Comparison of ENCODE assay signal across 9 cellular contexts in the genomic region with DNA sequence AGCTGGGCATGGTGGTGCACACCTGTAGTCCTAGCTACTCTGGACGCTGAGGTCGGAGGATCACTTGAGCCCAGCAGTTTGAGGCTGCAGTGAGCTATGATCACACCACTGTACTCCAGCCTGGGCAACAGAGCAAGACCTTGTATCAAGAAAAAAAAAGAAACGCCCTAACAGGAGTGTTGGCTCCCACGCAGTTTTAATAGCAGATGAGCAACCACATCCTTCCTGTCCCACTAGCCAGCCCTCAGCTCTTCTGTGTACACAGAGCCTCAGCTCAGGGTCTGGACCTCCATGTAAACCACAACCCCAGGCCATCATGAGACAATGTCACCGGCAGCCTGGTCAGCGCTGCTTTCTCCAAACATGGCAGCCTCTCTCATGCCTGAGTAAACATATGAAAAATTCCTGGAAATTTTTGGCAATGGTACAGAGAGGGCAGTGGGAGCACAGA.
DNase-seq lines count a peak whose midpoint lies in the region; ATAC-seq, FAIRE-seq and TF ChIP-seq lines count a peak whose summit lies in the region.
"Had no signal": no experiment of that assay in that cellular context is flagged by ENCODE, and none has a peak within 500 bp of the region (broad histone marks: within the 10 kb centered on the region; RNA-seq: fewer than 3 reads in every experiment).

No MANE protein-coding gene starts in this region.

- H3K9me3 ChIP-seq in MG63: no peaks in the 10 kb centered on the region
- H3K9me3 ChIP-seq in GM12878 (replicated peaks; ENCODE audit: control insufficient read depth, insufficient read depth, low read length): peaks cover 2% of the 10 kb centered on the region; the same call in 2 of the 3 replicates
- no peaks in the 10 kb centered on the region for H3K9me3 ChIP-seq in neutrophil
- no peaks in the 10 kb centered on the region for H3K9me3 ChIP-seq in uterus

- H3K4me1 ChIP-seq in GM12878 (ENCODE audit: control insufficient read depth, insufficient read depth, low read length) (peaks cover 70% of the 10 kb centered on the region), neutrophil (ENCODE audit: control insufficient read depth in 1 of 2, insufficient read depth in 1 of 2, low read depth in 1 of 2, low read length in 1 of 2) (peaks cover 48 to 62% of the 10 kb centered on the region in 2 experiments), uterus (no peaks in the 10 kb centered on the region)

- no peaks in the 10 kb centered on the region for H3K9me3 Mint-ChIP-seq in HFFc6

- H3K27ac ChIP-seq in GM12878 (ENCODE audit: control insufficient read depth, insufficient read depth): peak overlapping the region; percentile 81
- peak overlapping the region; percentile 77 for H3K27ac ChIP-seq in neutrophil
- H3K27ac ChIP-seq in uterus: no peak overlapping the region
- H3K27ac ChIP-seq: C4-2B had no signal

- H3K4me1 Mint-ChIP-seq in HFFc6 (ENCODE audit: low read depth): peaks cover 47% of the 10 kb centered on the region

- H3K27me3 Mint-ChIP-seq in HFFc6 (ENCODE audit: insufficient read depth): peaks cover 3% of the 10 kb centered on the region

- CTCF ChIA-PET in GM12878 (lab: Yijun Ruan, JAX): interaction anchor here (0.6 to 2.5 kb wide), 11 partner anchors 8 to 379 kb away, joined by 3 to 17 read pairs (median 4); no protein-coding TSS in a partner anchor

- H3K36me3 ChIP-seq in MG63 (no peaks in the 10 kb centered on the region), GM12878 (ENCODE audit: control insufficient read depth in 2 of 2, insufficient read depth in 2 of 2, low read length in 1 of 2) (peaks cover 13 to 24% of the 10 kb centered on the region in 2 experiments; a peak in 3 of 4 replicates), neutrophil (no peaks in the 10 kb centered on the region), uterus (no peaks in the 10 kb centered on the region)

- TF ChIP-seq CTCF in HFFc6 (IDR thresholded peaks at IDR 0.05) (no peak), GM12878 (IDR thresholded peaks at IDR 0.05 in 2 of 3, conservative IDR thresholded peaks at IDR 0.05 in 1 of 3; ENCODE audit: control insufficient read depth in 2 of 3, extremely low read depth in 1 of 3, insufficient read depth in 1 of 3, low read depth in 3 of 3, low read length in 3 of 3) (no peak), neutrophil (IDR thresholded peaks at IDR 0.05) (no peak), uterus (IDR thresholded peaks at IDR 0.05) (no peak)

- H3K4me3 ChIP-seq in MG63 (no peak overlapping the region), GM12878 (peak overlapping the region; percentile 33), neutrophil (ENCODE audit: low read depth in 1 of 2, low read length in 1 of 2) (peak overlapping the region in 1 of 2 experiments; percentile 1), uterus (no peak overlapping the region)

- no TSS peak for BruUV-seq in GM12878 (replicated peaks; lab: Mats Ljungman, UMichigan)

- FAIRE-seq in GM12878 (lab: Jason Lieb, UNC): peak; percentile 89

- H3K9ac ChIP-seq in GM12878 (ENCODE audit: control insufficient read depth, insufficient read depth, low read length): no peak overlapping the region

- H3K4me3 Mint-ChIP-seq in HFFc6: peak overlapping the region; percentile 36

- POLR2A ChIA-PET in GM12878 (lab: Charles Lee): interaction anchor here (0.5 to 3.0 kb wide), 12 partner anchors 8 to 108 kb away, joined by 3 to 30 read pairs (median 5); partner anchors contain the start of gene PIP4K2A

- TF ChIP-seq EP300 in GM12878 (IDR thresholded peaks at IDR 0.05; ENCODE audit: borderline replicate concordance in 1 of 2, control insufficient read depth in 1 of 2, low read depth in 2 of 2, low read length in 2 of 2): peak; percentile 79 to 89

- H3K27me3 ChIP-seq in MG63 (no peaks in the 10 kb centered on the region), GM12878 (replicated peaks in 1 of 2; ENCODE audit: control insufficient read depth in 2 of 2, insufficient read depth in 2 of 2, low read length in 1 of 2) (no peaks in the 10 kb centered on the region), neutrophil (no peaks in the 10 kb centered on the region), uterus (no peaks in the 10 kb centered on the region)

- TF ChIP-seq POLR2A in GM12878 (IDR thresholded peaks at IDR 0.05; ENCODE audit: low read depth, low read length) (peak; percentile 65), uterus (IDR thresholded peaks at IDR 0.05) (no peak)

- no peak overlapping the region for H2AFZ ChIP-seq in GM12878 (ENCODE audit: control insufficient read depth, low read depth, low read length)

- RAD21 ChIA-PET in GM12878 (lab: Charles Lee; ENCODE audit: unreplicated experiment): interaction anchor here (0.8 to 2.9 kb wide), 23 partner anchors 8 to 383 kb away, joined by 3 to 43 read pairs (median 7); partner anchors contain the start of gene PIP4K2A

- 0 out of 2 replicates have a peak, but pooled peaks have one; percentile 9 for TF ChIP-seq RAD21 in GM12878 (IDR thresholded peaks at IDR 0.05; ENCODE audit: insufficient read depth, low read depth, low read length)

- intact Hi-C loops in GM12878 (cut with micrococcal nuclease; ENCODE audit: unreplicated experiment): loop anchor here (1.0 to 5.0 kb wide), 3 partner anchors 24 to 105 kb away; no protein-coding TSS in a partner anchor
- intact Hi-C loops in uterus (cut with DNase I; ENCODE audit: low total_unique reads): no loop called here

- peak; percentile 14 for DNase-seq in activated T-cell treated with anti-CD3 and anti-CD28 coated beads for 1 hour (ENCODE audit: low read depth)
- DNase-seq in activated T-cell treated with anti-CD3 and anti-CD28 coated beads, Interleukin-2, amount 50 U/mL, for 1 hour: no peak
- DNase-seq in HFFc6: peak; percentile 35
- DNase-seq in MG63: peak; percentile 19
- peak; percentile 93 for DNase-seq in GM12878 (ENCODE audit: low read depth, low spot score)
- DNase-seq in uterus: no peak
- no peak for DNase-seq in GOT3 (lab: John Stamatoyannopoulos, UW)

- SMC1A ChIA-PET in GM12878 (lab: Charles Lee; ENCODE audit: uncharacterized antibody, unreplicated experiment): interaction anchor here (1.0 to 3.1 kb wide), 19 partner anchors 9 to 107 kb away, joined by 3 to 61 read pairs (median 10); no protein-coding TSS in a partner anchor

- H3K4me2 ChIP-seq in GM12878 (ENCODE audit: control insufficient read depth, insufficient read depth): peak overlapping the region; percentile 43

- in situ Hi-C loops in GM12878 (cut with MboI): no loop called here

- WGBS in GM12878 (ENCODE audit: insufficient coverage, insufficient replicate concordance, low lambda C conversion rate, missing lambda C conversion rate): 2% methylated on average over 6 of the region's 6 CpGs

- H3K27ac Mint-ChIP-seq in HFFc6: peak overlapping the region; percentile 81

- H3K79me2 ChIP-seq in GM12878 (ENCODE audit: control insufficient read depth, insufficient read depth, low read length): peaks cover 63% of the 10 kb centered on the region

- H4K20me1 ChIP-seq in GM12878 (ENCODE audit: control insufficient read depth, insufficient read depth): no peaks in the 10 kb centered on the region

- ATAC-seq in GM12878: peak; percentile 88

- peaks cover 53% of the 10 kb centered on the region for H3K36me3 Mint-ChIP-seq in HFFc6 (ENCODE audit: low read depth)

TF ChIP-seq in GM12878, 131 proteins besides CTCF, POLR2A, EP300 and RAD21 (continues in another document):
- TF ChIP-seq BACH1 (IDR thresholded peaks at IDR 0.05; ENCODE audit: borderline replicate concordance) (peak; percentile 63; the same call in 1 of the 2 replicates), CHD2 (IDR thresholded peaks at IDR 0.05; ENCODE audit: borderline replicate concordance, low read depth, low read length) (peak; percentile 36; the same call in 1 of the 2 replicates), SUPT20H (IDR thresholded peaks at IDR 0.05; ENCODE audit: borderline replicate concordance, control insufficient read depth, low read depth, low read length) (no peak), SREBF1 (IDR thresholded peaks at IDR 0.05; ENCODE audit: low read length) (0 out of 2 replicates have a peak, but pooled peaks have one; percentile 12), POLR2AphosphoS5 (IDR thresholded peaks at IDR 0.05; ENCODE audit: low read length) (peak; percentile 61), MEF2B (IDR thresholded peaks at IDR 0.05; ENCODE audit: partially characterized antibody, poor library complexity, severe bottlenecking) (peak; percentile 65), SMAD1 (IDR thresholded peaks at IDR 0.05; ENCODE audit: low read depth, partially characterized antibody) (no peak), ELK1 (IDR thresholded peaks at IDR 0.05; ENCODE audit: low read depth, low read length) (no peak), NBN (IDR thresholded peaks at IDR 0.05) (peak; percentile 97), POLR2AphosphoS2 (IDR thresholded peaks at IDR 0.05; ENCODE audit: low read depth, low read length) (no peak), RAD51 (IDR thresholded peaks at IDR 0.05) (no peak), CBX3 (IDR thresholded peaks at IDR 0.05; ENCODE audit: borderline replicate concordance, low read depth) (no peak), BHLHE40 (IDR thresholded peaks at IDR 0.05; ENCODE audit: borderline replicate concordance in 1 of 2, low read depth in 2 of 2, low read length in 1 of 2) (peak; percentile 44 to 67; a peak in 2 of 4 replicates), SREBF2 (IDR thresholded peaks at IDR 0.05; ENCODE audit: low read length) (no peak)
- TF ChIP-seq, protein P1, sequence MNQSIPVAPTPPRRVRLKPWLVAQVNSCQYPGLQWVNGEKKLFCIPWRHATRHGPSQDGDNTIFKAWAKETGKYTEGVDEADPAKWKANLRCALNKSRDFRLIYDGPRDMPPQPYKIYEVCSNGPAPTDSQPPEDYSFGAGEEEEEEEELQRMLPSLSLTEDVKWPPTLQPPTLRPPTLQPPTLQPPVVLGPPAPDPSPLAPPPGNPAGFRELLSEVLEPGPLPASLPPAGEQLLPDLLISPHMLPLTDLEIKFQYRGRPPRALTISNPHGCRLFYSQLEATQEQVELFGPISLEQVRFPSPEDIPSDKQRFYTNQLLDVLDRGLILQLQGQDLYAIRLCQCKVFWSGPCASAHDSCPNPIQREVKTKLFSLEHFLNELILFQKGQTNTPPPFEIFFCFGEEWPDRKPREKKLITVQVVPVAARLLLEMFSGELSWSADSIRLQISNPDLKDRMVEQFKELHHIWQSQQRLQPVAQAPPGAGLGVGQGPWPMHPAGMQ (IDR thresholded peaks at IDR 0.05; ENCODE audit: borderline replicate concordance): no peak

Comparison
In these comparisons a context has a peak if more than half of its experiments do, and no peak if none do; other contexts are left out.
1. DNase-seq: peak in activated T-cell treated with anti-CD3 and anti-CD28 coated beads for 1 hour (single experiment), HFFc6 (single experiment), MG63 (single experiment) and GM12878 (single experiment); none in activated T-cell treated with anti-CD3 and anti-CD28 coated beads, Interleukin-2, amount 50 U/mL, for 1 hour (single experiment), uterus (0 of 2) and GOT3 (single experiment).
2. H3K27ac ChIP-seq: peak in GM12878 (single experiment) and neutrophil (single experiment); none in uterus (0 of 2).